21 cellular contexts compared by ENCODE assay signal in the genomic region with DNA sequence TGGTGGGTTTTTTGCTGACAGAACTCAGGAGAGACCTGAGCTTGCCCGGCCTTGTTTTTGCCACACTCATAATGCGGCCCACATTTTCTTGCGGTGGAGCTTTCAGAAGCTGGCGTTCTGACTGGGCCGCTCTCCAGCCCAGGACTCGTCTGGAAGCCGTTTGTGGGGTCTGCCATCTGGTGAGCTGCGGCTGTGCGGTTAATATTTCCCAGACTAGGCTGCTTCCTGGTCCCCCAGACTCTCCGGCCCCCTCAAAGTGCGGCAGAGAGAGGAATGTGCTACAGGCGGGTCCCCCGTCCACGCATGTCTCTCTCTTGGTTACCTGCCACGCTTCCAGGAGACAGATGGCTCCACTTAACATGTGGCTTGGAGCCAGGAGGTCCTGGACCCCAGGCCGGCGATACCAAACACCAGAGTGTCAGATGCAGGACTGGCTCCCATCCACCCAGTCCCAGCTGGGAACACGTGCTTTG.
DNase-seq lines count a peak whose midpoint lies in the region; ATAC-seq and TF ChIP-seq lines count a peak whose summit lies in the region.
"Had no signal": no experiment of that assay in that cellular context is flagged by ENCODE, and none has a peak within 500 bp of the region (broad histone marks: within the 10 kb centered on the region; RNA-seq: fewer than 3 reads in every experiment).

No MANE protein-coding gene starts in this region.

- no peaks in the 10 kb centered on the region for H3K9me3 Mint-ChIP-seq in T-cell
- H3K9me3 Mint-ChIP-seq in activated naive CD4-positive, alpha-beta T cell treated with anti-CD3 and anti-CD28 coated beads for 36 hours, result no peaks in the 10 kb centered on the region
- H3K9me3 Mint-ChIP-seq in activated CD8-positive, alpha-beta T cell treated with anti-CD3 and anti-CD28 coated beads for 36 hours, result no peaks in the 10 kb centered on the region
- H3K9me3 Mint-ChIP-seq: stimulated activated memory B cell treated with anti-CD40 and anti-IgM and Interleukin-4, amounts not matched to agents 10 μg/mL and 1 μg/mL and 100 μg/mL, for 72 hours had no signal

- CTCF ChIA-PET in T-cell (lab: Charles Lee), result no interaction called here
- CTCF ChIA-PET in activated naive CD4-positive, alpha-beta T cell treated with anti-CD3 and anti-CD28 coated beads for 36 hours (lab: Charles Lee), result no interaction called here
- CTCF ChIA-PET in activated CD8-positive, alpha-beta T cell treated with anti-CD3 and anti-CD28 coated beads for 36 hours (lab: Charles Lee), result no interaction called here

- no peaks in the 10 kb centered on the region for H3F3A ChIP-seq in Loucy (ENCODE audit: low read depth)

- DNase-seq in AG10803 (ENCODE audit: low read depth), result peak; percentile 87
- DNase-seq in SJCRH30, result peak; percentile 79
- DNase-seq in midbrain (lab: John Stamatoyannopoulos, UW), result peak; percentile 4
- DNase-seq in T-cell, result no peak
- DNase-seq in activated naive CD4-positive, alpha-beta T cell treated with anti-CD3 and anti-CD28 coated beads for 36 hours, result no peak
- DNase-seq in activated CD8-positive, alpha-beta T cell treated with anti-CD3 and anti-CD28 coated beads for 36 hours, result no peak
- DNase-seq: ACHN; activated CD4-positive, CD25-positive, alpha-beta regulatory T cell treated with anti-CD3 and anti-CD28 coated beads, Interleukin-2, amount 50 U/mL, for 72 hours; activated gamma-delta T cell treated with Interleukin-2 at 50 U/mL for 16 hours; aorta; Calu3; dermis blood vessel endothelial cell; NCI-H1417 treated with DMSO at 0.1 percent for 48 hours; NCI-H526 treated with DMSO at 0.1 percent for 48 hours had no signal

- no peaks in the 10 kb centered on the region for H4K20me1 ChIP-seq in Loucy (ENCODE audit: insufficient read depth, low read length, poor library complexity, severe bottlenecking)

- no peak overlapping the region for H3K27ac Mint-ChIP-seq in T-cell
- no peak overlapping the region for H3K27ac Mint-ChIP-seq in activated naive CD4-positive, alpha-beta T cell treated with anti-CD3 and anti-CD28 coated beads for 36 hours
- no peak overlapping the region for H3K27ac Mint-ChIP-seq in activated CD8-positive, alpha-beta T cell treated with anti-CD3 and anti-CD28 coated beads for 36 hours
- H3K27ac Mint-ChIP-seq: stimulated activated memory B cell treated with anti-CD40 and anti-IgM and Interleukin-4, amounts not matched to agents 10 μg/mL and 1 μg/mL and 100 μg/mL, for 72 hours had no signal

- peak overlapping the region; percentile 65 for H3K9ac ChIP-seq in Loucy (ENCODE audit: low read depth, low read length, poor library complexity, severe bottlenecking)

- H3K4me3 ChIP-seq in AG10803 (ENCODE audit: low read length) (no peak overlapping the region), Loucy (ENCODE audit: low read length, poor library complexity, severe bottlenecking) (no peak overlapping the region), SJCRH30 (no peak overlapping the region)
- H3K4me3 ChIP-seq: esophagus muscularis mucosa, K562, skin epidermis, tibial nerve had no signal

- intact Hi-C loops in activated naive CD4-positive, alpha-beta T cell treated with anti-CD3 and anti-CD28 coated beads for 36 hours (cut with micrococcal nuclease), result no loop called here
- intact Hi-C loops in activated CD8-positive, alpha-beta T cell treated with anti-CD3 and anti-CD28 coated beads for 36 hours (cut with micrococcal nuclease), result no loop called here

- peak overlapping the region; percentile 43 for H3K27ac ChIP-seq in SJCRH30
- H3K27ac ChIP-seq: esophagus muscularis mucosa, tibial nerve had no signal

- no peaks in the 10 kb centered on the region for H3K36me3 Mint-ChIP-seq in T-cell
- H3K36me3 Mint-ChIP-seq in activated naive CD4-positive, alpha-beta T cell treated with anti-CD3 and anti-CD28 coated beads for 36 hours (ENCODE audit: low read depth), result no peaks in the 10 kb centered on the region
- no peaks in the 10 kb centered on the region for H3K36me3 Mint-ChIP-seq in activated CD8-positive, alpha-beta T cell treated with anti-CD3 and anti-CD28 coated beads for 36 hours (ENCODE audit: low read depth)
- H3K36me3 Mint-ChIP-seq: stimulated activated memory B cell treated with anti-CD40 and anti-IgM and Interleukin-4, amounts not matched to agents 10 μg/mL and 1 μg/mL and 100 μg/mL, for 72 hours had no signal

- peaks cover 23% of the 10 kb centered on the region for H3K4me1 ChIP-seq in Loucy (ENCODE audit: insufficient read depth, low read length, poor library complexity, severe bottlenecking)
- H3K4me1 ChIP-seq in SJCRH30, result peaks cover 25% of the 10 kb centered on the region
- H3K4me1 ChIP-seq: esophagus muscularis mucosa, tibial nerve had no signal

- no peaks in the 10 kb centered on the region for H3K9me2 ChIP-seq in Loucy (replicated peaks; ENCODE audit: low read depth, low read length)

- POLR2A ChIA-PET in T-cell (lab: Charles Lee), result no interaction called here
- POLR2A ChIA-PET in activated CD8-positive, alpha-beta T cell treated with anti-CD3 and anti-CD28 coated beads for 36 hours (lab: Charles Lee), result no interaction called here

- no peak overlapping the region for H2AFZ ChIP-seq in Loucy (ENCODE audit: low read length)

- no peaks in the 10 kb centered on the region for H3K79me2 ChIP-seq in Loucy (ENCODE audit: insufficient read depth, low read length)

- peaks cover 2 to 4% of the 10 kb centered on the region in 2 donors for H3K27me3 Mint-ChIP-seq in T-cell
- no peaks in the 10 kb centered on the region for H3K27me3 Mint-ChIP-seq in activated naive CD4-positive, alpha-beta T cell treated with anti-CD3 and anti-CD28 coated beads for 36 hours (ENCODE audit: low read depth)
- no peaks in the 10 kb centered on the region for H3K27me3 Mint-ChIP-seq in activated CD8-positive, alpha-beta T cell treated with anti-CD3 and anti-CD28 coated beads for 36 hours

- no peak overlapping the region for H3K4me3 Mint-ChIP-seq in T-cell
- H3K4me3 Mint-ChIP-seq in activated naive CD4-positive, alpha-beta T cell treated with anti-CD3 and anti-CD28 coated beads for 36 hours, result no peak overlapping the region
- no peak overlapping the region for H3K4me3 Mint-ChIP-seq in activated CD8-positive, alpha-beta T cell treated with anti-CD3 and anti-CD28 coated beads for 36 hours
- H3K4me3 Mint-ChIP-seq: stimulated activated memory B cell treated with anti-CD40 and anti-IgM and Interleukin-4, amounts not matched to agents 10 μg/mL and 1 μg/mL and 100 μg/mL, for 72 hours had no signal

- H3K36me3 ChIP-seq in Loucy (ENCODE audit: insufficient read depth, low read length) (no peaks in the 10 kb centered on the region), SJCRH30 (no peaks in the 10 kb centered on the region)
- H3K36me3 ChIP-seq: esophagus muscularis mucosa, tibial nerve had no signal

- H3K27me3 ChIP-seq in Loucy (ENCODE audit: insufficient read depth, low read length, poor library complexity, severe bottlenecking) (no peaks in the 10 kb centered on the region), SJCRH30 (no peaks in the 10 kb centered on the region)
- H3K27me3 ChIP-seq: tibial nerve had no signal

- TF ChIP-seq CTCF in AG10803 (conservative IDR thresholded peaks at IDR 0.05; ENCODE audit: low read length), result no peak
- no peak for TF ChIP-seq CTCF in Loucy (conservative IDR thresholded peaks at IDR 0.05; ENCODE audit: low read length)
- no peak for TF ChIP-seq CTCF in activated CD8-positive, alpha-beta T cell treated with anti-CD3 and anti-CD28 coated beads for 36 hours (IDR thresholded peaks at IDR 0.05)

- ATAC-seq in HG02870 (IDR thresholded peaks at IDR 0.05; ENCODE audit: unreplicated experiment) (no peak), T-cell (replicated peaks in 1 of 4) (no peak)
- no peak for ATAC-seq in activated CD8-positive, alpha-beta T cell treated with anti-CD3 and anti-CD28 coated beads for 36 hours
- ATAC-seq: K562; stimulated activated memory B cell treated with anti-CD40 and anti-IgM and Interleukin-4, amounts not matched to agents 10 μg/mL and 1 μg/mL and 100 μg/mL, for 72 hours had no signal

- no peaks in the 10 kb centered on the region for H3K4me1 Mint-ChIP-seq in T-cell
- H3K4me1 Mint-ChIP-seq in activated naive CD4-positive, alpha-beta T cell treated with anti-CD3 and anti-CD28 coated beads for 36 hours (ENCODE audit: low read depth), result no peaks in the 10 kb centered on the region
- no peaks in the 10 kb centered on the region for H3K4me1 Mint-ChIP-seq in activated CD8-positive, alpha-beta T cell treated with anti-CD3 and anti-CD28 coated beads for 36 hours (ENCODE audit: low read depth)
- H3K4me1 Mint-ChIP-seq: stimulated activated memory B cell treated with anti-CD40 and anti-IgM and Interleukin-4, amounts not matched to agents 10 μg/mL and 1 μg/mL and 100 μg/mL, for 72 hours had no signal

- peak overlapping the region; percentile 27 for H3K4me2 ChIP-seq in Loucy (ENCODE audit: low read depth, low read length, poor library complexity, severe bottlenecking)

- H3K9me3 ChIP-seq in Loucy (ENCODE audit: insufficient read depth, low read depth, low read length) (no peaks in the 10 kb centered on the region), SJCRH30 (replicated peaks) (no peaks in the 10 kb centered on the region)
- H3K9me3 ChIP-seq: esophagus muscularis mucosa, tibial nerve had no signal

Comparison
In these comparisons a context has a peak if more than half of its experiments do, and no peak if none do; other contexts are left out.
1. DNase-seq: peak in AG10803 (single experiment), SJCRH30 (2 of 2) and midbrain (single experiment); none in T-cell (0 of 34), activated naive CD4-positive, alpha-beta T cell treated with anti-CD3 and anti-CD28 coated beads for 36 hours (single experiment) and activated CD8-positive, alpha-beta T cell treated with anti-CD3 and anti-CD28 coated beads for 36 hours (single experiment).